ENCODE assay signal across 7 cellular contexts in genomic region chrX:8787119-8787518, GRCh38. TPM values are rescaled to one million over a fixed set of nuclear protein-coding genes. Genes with fewer than 3 reads are reported as not detected.
"Had no signal": no experiment of that assay in that cellular context is flagged by ENCODE, and none has a peak within 500 bp of the region (broad histone marks: within the 10 kb centered on the region; RNA-seq: fewer than 3 reads in every experiment).

No MANE protein-coding gene starts in this region.

RNA-seq across cellular contexts. Expression of gene FAM9A, which starts 14.1 kb away (rescaled TPM):
- total RNA-seq: GM23248, GM23338, H1, H4, H7, H9, HFFc6 had no signal

RNA-seq across cellular contexts. Expression of gene ANOS1, which starts 55.2 kb away (rescaled TPM):
- total RNA-seq: GM23248 had no signal
